Comparison of ENCODE assay signal across 10 cellular contexts in genomic region chr11:124877631-124878496, GRCh38. TPM values are rescaled to one million over a fixed set of nuclear protein-coding genes. Genes with fewer than 3 reads are reported as not detected.
DNase-seq lines count a peak whose midpoint lies in the region; ATAC-seq and TF ChIP-seq lines count a peak whose summit lies in the region.
"Had no signal": no experiment of that assay in that cellular context is flagged by ENCODE, and none has a peak within 500 bp of the region (broad histone marks: within the 10 kb centered on the region; RNA-seq: fewer than 3 reads in every experiment).

No MANE protein-coding gene starts in this region.

- H3K36me3 Mint-ChIP-seq in HFFc6 (ENCODE audit: low read depth): no peaks in the 10 kb centered on the region
- H3K36me3 Mint-ChIP-seq in dendritic cell treated with granulocyte-macrophage colony-stimulating factor and Interleukin-4, amounts not matched to agents 40 ng/mL and 50 ng/mL, for 4 days (ENCODE audit: low read depth): no peaks in the 10 kb centered on the region
- H3K36me3 Mint-ChIP-seq in natural killer cell treated with Interleukin-12 subunit alpha and Interleukin-12 subunit beta and Interleukin-15 and Interleukin-18, amount 100 ng/mL, for 72 hours: no peaks in the 10 kb centered on the region

- no peaks in the 10 kb centered on the region for H3K9me3 Mint-ChIP-seq in HFFc6
- no peaks in the 10 kb centered on the region for H3K9me3 Mint-ChIP-seq in dendritic cell treated with granulocyte-macrophage colony-stimulating factor and Interleukin-4, amounts not matched to agents 40 ng/mL and 50 ng/mL, for 4 days
- H3K9me3 Mint-ChIP-seq in natural killer cell treated with Interleukin-12 subunit alpha and Interleukin-12 subunit beta and Interleukin-15 and Interleukin-18, amount 100 ng/mL, for 72 hours: no peaks in the 10 kb centered on the region

- no peak for TF ChIP-seq CTCF in AG04450 (IDR thresholded peaks at IDR 0.05; ENCODE audit: low read depth, low read length)
- TF ChIP-seq CTCF in HFFc6 (IDR thresholded peaks at IDR 0.05): no peak

- DNase-seq in AG04450 (ENCODE audit: low read depth, low spot score) (no peak), HFFc6 (no peak), NCI-H82 treated with DMSO at 0.1 percent for 48 hours (lab: John Stamatoyannopoulos, UW; ENCODE audit: unreplicated experiment) (no peak), NCI-H345 treated with DMSO at 0.1 percent for 48 hours (lab: John Stamatoyannopoulos, UW; ENCODE audit: unreplicated experiment) (no peak)
- DNase-seq in natural killer cell treated with Interleukin-12 subunit alpha and Interleukin-12 subunit beta and Interleukin-15 and Interleukin-18, amount 100 ng/mL, for 72 hours (ENCODE audit: low spot score): no peak
- DNase-seq: occipital lobe had no signal

- peak overlapping the region; percentile 73 for H3K4me3 ChIP-seq in AG04450 (ENCODE audit: low read depth, low read length)

- peaks cover 6% of the 10 kb centered on the region for H3K27me3 ChIP-seq in AG04450 (ENCODE audit: control insufficient read depth, insufficient read depth, low read length)

- ATAC-seq in natural killer cell treated with Interleukin-12 subunit alpha and Interleukin-12 subunit beta and Interleukin-15 and Interleukin-18, amount 100 ng/mL, for 72 hours: no peak
- ATAC-seq in HG02938 (IDR thresholded peaks at IDR 0.05; ENCODE audit: unreplicated experiment): no peak
- ATAC-seq in HG02981 (IDR thresholded peaks at IDR 0.05; ENCODE audit: unreplicated experiment): no peak

- H3K27ac ChIP-seq in AG04450 (ENCODE audit: low read depth, low read length): peak overlapping the region; percentile 2

- POLR2A ChIA-PET in AG04450 (lab: Yijun Ruan, JAX): no interaction called here

- H3K4me1 Mint-ChIP-seq in HFFc6 (ENCODE audit: low read depth): peaks cover 17% of the 10 kb centered on the region
- peaks cover 57% of the 10 kb centered on the region for H3K4me1 Mint-ChIP-seq in dendritic cell treated with granulocyte-macrophage colony-stimulating factor and Interleukin-4, amounts not matched to agents 40 ng/mL and 50 ng/mL, for 4 days (ENCODE audit: low read depth)
- peaks cover 14 to 17% of the 10 kb centered on the region in 2 donors for H3K4me1 Mint-ChIP-seq in natural killer cell treated with Interleukin-12 subunit alpha and Interleukin-12 subunit beta and Interleukin-15 and Interleukin-18, amount 100 ng/mL, for 72 hours (ENCODE audit: low read depth in 2 of 2)

- peaks cover 20% of the 10 kb centered on the region for H3K27me3 Mint-ChIP-seq in HFFc6 (ENCODE audit: insufficient read depth)
- peaks cover 53% of the 10 kb centered on the region for H3K27me3 Mint-ChIP-seq in dendritic cell treated with granulocyte-macrophage colony-stimulating factor and Interleukin-4, amounts not matched to agents 40 ng/mL and 50 ng/mL, for 4 days
- peaks cover 12 to 13% of the 10 kb centered on the region in 2 donors for H3K27me3 Mint-ChIP-seq in natural killer cell treated with Interleukin-12 subunit alpha and Interleukin-12 subunit beta and Interleukin-15 and Interleukin-18, amount 100 ng/mL, for 72 hours

- CTCF ChIA-PET in AG04450 (lab: Charles Lee): interaction anchor here (1.2 to 1.3 kb wide), 2 partner anchors 12 to 20 kb away, joined by 4 to 7 read pairs; partner anchors contain the start of gene ROBO4

- no peak overlapping the region for H3K27ac Mint-ChIP-seq in HFFc6
- H3K27ac Mint-ChIP-seq in dendritic cell treated with granulocyte-macrophage colony-stimulating factor and Interleukin-4, amounts not matched to agents 40 ng/mL and 50 ng/mL, for 4 days: peak overlapping the region; percentile 90
- peak overlapping the region; percentile 50 to 82 for H3K27ac Mint-ChIP-seq in natural killer cell treated with Interleukin-12 subunit alpha and Interleukin-12 subunit beta and Interleukin-15 and Interleukin-18, amount 100 ng/mL, for 72 hours

- H3K4me3 Mint-ChIP-seq in HFFc6: 0 out of 2 replicates have a peak overlapping the region, but pooled peaks have one; percentile 89
- peak overlapping the region; percentile 86 for H3K4me3 Mint-ChIP-seq in dendritic cell treated with granulocyte-macrophage colony-stimulating factor and Interleukin-4, amounts not matched to agents 40 ng/mL and 50 ng/mL, for 4 days
- H3K4me3 Mint-ChIP-seq in natural killer cell treated with Interleukin-12 subunit alpha and Interleukin-12 subunit beta and Interleukin-15 and Interleukin-18, amount 100 ng/mL, for 72 hours: peak overlapping the region; percentile 84

- H3K9me3 ChIP-seq in AG04450 (ENCODE audit: control insufficient read depth, insufficient read depth, low read length): no peaks in the 10 kb centered on the region; the same call in 1 of the 2 replicates

- intact Hi-C loops in dendritic cell treated with granulocyte-macrophage colony-stimulating factor and Interleukin-4, amounts not matched to agents 40 ng/mL and 50 ng/mL, for 4 days (cut with micrococcal nuclease): loop anchor here (5.0 kb wide), 1 partner anchor 74 kb away; the partner anchor contains the start of gene CCDC15

RNA-seq across cellular contexts. Expression of gene ROBO3, which starts 12.6 kb away (rescaled TPM):
- polyA plus RNA-seq in AG04450 (2011; rRNA removed): 28.9 and 38.7 TPM in 2 replicates
- polyA minus RNA-seq in AG04450 (2011; rRNA and poly(A)+ RNA removed): 14.9 and 22.3 TPM in 2 replicates
- 1 to 10 TPM; 1.9 to 3.3 (median 2.6) TPM for total RNA-seq in HFFc6 (2021; fragmentation: NEBNext Ultra II Directional; extraction: Animal tissue kit (Norgen Biotek cat#: 25700))
- total RNA-seq in natural killer cell treated with Interleukin-12 subunit alpha and Interleukin-12 subunit beta and Interleukin-15 and Interleukin-18, amount 100 ng/mL, for 72 hours: 1 to 10 TPM; 5.3 to 7.9 TPM

RNA-seq across cellular contexts. Expression of gene ROBO4, which starts 19.8 kb away (rescaled TPM):
- polyA plus RNA-seq in AG04450 (2011; rRNA removed): 0.30 and 0.40 TPM in 2 replicates
- 0.78 and 0.92 TPM in 2 replicates for polyA minus RNA-seq in AG04450 (2011; rRNA and poly(A)+ RNA removed)
- under 1 TPM; 0.46 to 0.63 (median 0.56) TPM for total RNA-seq in HFFc6 (2021; fragmentation: NEBNext Ultra II Directional; extraction: Animal tissue kit (Norgen Biotek cat#: 25700))
- total RNA-seq in natural killer cell treated with Interleukin-12 subunit alpha and Interleukin-12 subunit beta and Interleukin-15 and Interleukin-18, amount 100 ng/mL, for 72 hours: not detected

RNA-seq across cellular contexts. Expression of gene HEPN1, which starts 41.2 kb away (rescaled TPM):
- 0.06 TPM in 1 of 2 replicates, not detected in the other for polyA plus RNA-seq in AG04450 (2011; rRNA removed)
- 0.23 and 0.52 TPM in 2 replicates for polyA minus RNA-seq in AG04450 (2011; rRNA and poly(A)+ RNA removed)
- total RNA-seq in HFFc6 (2021; fragmentation: NEBNext Ultra II Directional; extraction: Animal tissue kit (Norgen Biotek cat#: 25700)): not detected
- total RNA-seq in natural killer cell treated with Interleukin-12 subunit alpha and Interleukin-12 subunit beta and Interleukin-15 and Interleukin-18, amount 100 ng/mL, for 72 hours: not detected
- total RNA-seq: occipital lobe had no signal

RNA-seq across cellular contexts. Expression of gene HEPACAM, which starts 58.0 kb away (rescaled TPM):
- polyA plus RNA-seq in AG04450 (2011; rRNA removed): 0.05 and 0.10 TPM in 2 replicates
- 0.65 and 1.1 TPM in 2 replicates for polyA minus RNA-seq in AG04450 (2011; rRNA and poly(A)+ RNA removed)
- under 1 TPM in 1 of 6 experiments, not detected in 5; 0.31 TPM for total RNA-seq in HFFc6 (2021; fragmentation: NEBNext Ultra II Directional; extraction: Animal tissue kit (Norgen Biotek cat#: 25700))
- not detected for total RNA-seq in natural killer cell treated with Interleukin-12 subunit alpha and Interleukin-12 subunit beta and Interleukin-15 and Interleukin-18, amount 100 ng/mL, for 72 hours
- total RNA-seq: glomerular endothelial cell had no signal
